Comparison of ENCODE assay signal across 2 cellular contexts in genomic region chr11:66012371-66012945, GRCh38.
TF ChIP-seq lines count a peak whose summit lies in the region.

No MANE protein-coding gene starts in this region.

TF ChIP-seq in HEK293, 187 proteins besides CTCF, POLR2A, EP300 and RAD21:
- TF ChIP-seq YY2 (tag by site-specific recombination; IDR thresholded peaks at IDR 0.05) (no peak), GLIS1 (tag by site-specific recombination; IDR thresholded peaks at IDR 0.05) (no peak), ZNF433 (tag by site-specific recombination; IDR thresholded peaks at IDR 0.05; ENCODE audit: low read depth) (no peak), ZNF830 (tag by site-specific recombination; IDR thresholded peaks at IDR 0.05; ENCODE audit: low read depth) (no peak), ZNF169 (tag by site-specific recombination; IDR thresholded peaks at IDR 0.05) (no peak), ZNF223 (tag by site-specific recombination; IDR thresholded peaks at IDR 0.05) (no peak), ZIC2 (tag by site-specific recombination; IDR thresholded peaks at IDR 0.05) (0 out of 2 replicates have a peak, but pooled peaks have one; percentile 13)

TF ChIP-seq in H1, 55 proteins besides CTCF, POLR2A, EP300 and RAD21:
- TF ChIP-seq SAP30 (IDR thresholded peaks at IDR 0.05; ENCODE audit: insufficient read depth, insufficient replicate concordance, low read length) (no peak), BACH1 (IDR thresholded peaks at IDR 0.05; ENCODE audit: low read length) (no peak), ASH2L (IDR thresholded peaks at IDR 0.05; ENCODE audit: low read length) (no peak), NRF1 (IDR thresholded peaks at IDR 0.05; ENCODE audit: low read depth, low read length) (no peak), SIRT6 (IDR thresholded peaks at IDR 0.05; ENCODE audit: low read length) (no peak), CREB1 (IDR thresholded peaks at IDR 0.05) (no peak), CHD1 (IDR thresholded peaks at IDR 0.05; ENCODE audit: low read depth, low read length) (no peak), RBBP5 (IDR thresholded peaks at IDR 0.05; ENCODE audit: borderline replicate concordance, low read depth, low read length) (no peak)
